In the genomic region with DNA sequence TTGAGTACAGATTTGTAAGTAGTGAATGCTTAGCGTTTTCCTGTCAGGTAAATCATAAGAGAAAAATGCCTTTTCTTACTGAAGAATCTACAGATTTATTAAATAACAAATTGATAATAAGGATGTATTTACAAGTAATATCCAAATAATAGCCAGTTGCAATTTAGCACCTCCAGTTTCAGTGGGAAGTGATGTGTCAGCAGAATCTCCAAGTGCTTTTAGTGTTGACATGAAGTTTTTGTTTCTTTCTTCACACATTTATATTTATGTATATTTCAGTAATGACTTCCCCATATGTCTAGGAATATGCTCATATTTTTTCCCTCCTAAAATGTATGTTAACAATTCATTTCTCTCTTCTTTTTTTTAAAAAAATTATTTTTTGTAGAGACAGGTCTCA, we compare ENCODE assay signal across 8 cellular contexts.
"Had no signal": no experiment of that assay in that cellular context is flagged by ENCODE, and none has a peak within 500 bp of the region (broad histone marks: within the 10 kb centered on the region; RNA-seq: fewer than 3 reads in every experiment).

No MANE protein-coding gene starts in this region.

- DNase-seq: GM23248, GOT3, H9, HCEC 1CT, Karpas-422, KBM-7 had no signal

- FAIRE-seq: HTR-8/SVneo had no signal

- H3K4me3 ChIP-seq: GM23248 had no signal

- H3K4me2 ChIP-seq: KMS-11 had no signal

- H3K9ac ChIP-seq: GM23248, KMS-11 had no signal

- H3K27ac ChIP-seq: GM23248, KMS-11 had no signal

- H2AFZ ChIP-seq: GM23248 had no signal
